10 cellular contexts compared by ENCODE assay signal in the genomic region with DNA sequence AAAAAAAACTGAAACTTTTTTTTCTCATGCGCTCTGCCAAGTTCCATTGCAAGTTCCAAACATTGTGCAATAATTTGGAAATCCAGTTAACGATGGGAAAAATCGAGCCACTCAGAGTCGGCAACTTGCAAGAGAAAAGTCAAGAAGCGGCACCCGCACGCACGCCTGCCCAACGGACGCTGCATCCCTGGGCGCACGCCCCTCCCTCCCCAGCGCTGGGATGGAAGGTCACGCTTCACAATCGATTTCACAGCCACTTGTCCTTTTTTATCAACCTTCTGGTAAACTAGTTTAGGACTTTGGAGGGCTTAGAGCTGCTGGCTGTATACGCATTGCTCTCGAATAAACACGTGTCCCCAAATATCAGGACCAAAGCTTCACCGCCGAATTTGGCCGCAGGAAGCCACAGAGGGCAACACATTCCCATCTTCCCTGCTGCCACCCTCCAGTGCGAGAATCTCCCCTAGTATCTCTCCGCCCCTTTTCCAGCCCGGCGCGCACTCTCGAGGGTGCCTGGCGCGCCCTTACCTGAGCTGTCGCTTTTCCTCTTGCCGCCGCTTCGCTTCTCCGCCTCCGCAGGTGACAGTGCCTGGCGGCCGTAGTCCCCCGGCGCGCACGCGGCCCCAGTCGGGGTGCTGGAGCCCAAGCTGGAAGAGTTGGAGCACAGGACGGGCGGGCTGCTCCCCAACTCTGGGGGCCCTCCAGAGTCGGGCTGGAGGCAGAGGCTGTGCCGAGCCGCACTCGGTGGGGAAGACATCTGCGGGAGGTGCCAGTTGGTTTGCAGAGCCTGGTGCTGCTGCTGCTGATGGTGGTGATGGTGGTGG. TPM values are rescaled to one million over a fixed set of nuclear protein-coding genes. Genes with fewer than 3 reads are reported as not detected.
DNase-seq lines count a peak whose midpoint lies in the region; ATAC-seq, FAIRE-seq and TF ChIP-seq lines count a peak whose summit lies in the region.
"Had no signal": no experiment of that assay in that cellular context is flagged by ENCODE, and none has a peak within 500 bp of the region (broad histone marks: within the 10 kb centered on the region; RNA-seq: fewer than 3 reads in every experiment).

No MANE protein-coding gene starts in this region.

- TF ChIP-seq POLR2A in breast epithelium (IDR thresholded peaks at IDR 0.05) (no peak), H1 (IDR thresholded peaks at IDR 0.05; ENCODE audit: control extremely low read depth in 1 of 2, low read depth in 2 of 2, low read length in 2 of 2) (no peak)

- peak overlapping the region; percentile 44; the same call in 1 of the 2 replicates for H2AFZ ChIP-seq in H1 (ENCODE audit: low read length)

- intact Hi-C loops in breast epithelium (cut with DNase I; ENCODE audit: low total_unique reads) (loop anchor here (10.0 kb wide), 1 partner anchor 379 kb away; no protein-coding TSS in a partner anchor), MCF 10A (cut with micrococcal nuclease) (no loop called here), aorta (cut with DNase I) (no loop called here)

- 5% methylated on average over 34 of the region's 50 CpGs; no CpG with 5 or more reads in 1 of the 2 experiments for WGBS in H1 (ENCODE audit: extremely low coverage in 1 of 2, insufficient coverage in 1 of 2, insufficient read length in 1 of 2, insufficient replicate concordance in 2 of 2, low coverage in 1 of 2, low lambda C conversion rate in 2 of 2, missing lambda C conversion rate in 1 of 2), 2 experiments
- 1 to 2% methylated on average over 28 to 45 of the region's 50 CpGs for WGBS in mesodermal cell (ENCODE audit: insufficient coverage in 2 of 2), 2 experiments
- WGBS in aorta, 2 donors: 1% methylated on average over 50 of the region's 50 CpGs

- peaks cover 0 to 48% of the 10 kb centered on the region in 2 donors for H3K27me3 ChIP-seq in breast epithelium
- peaks cover 22 to 50% (median 43%) of the 10 kb centered on the region in 4 experiments for H3K27me3 ChIP-seq in H1 (replicated peaks in 1 of 4; ENCODE audit: control insufficient read depth in 3 of 4, extremely low read depth in 1 of 4, insufficient read depth in 3 of 4, low read length in 3 of 4)
- no peaks in the 10 kb centered on the region for H3K27me3 ChIP-seq in aorta (ENCODE audit: control insufficient read depth in 1 of 2, insufficient read depth in 2 of 2, low read length in 1 of 2)

- H3K56ac ChIP-seq in H1 (replicated peaks; ENCODE audit: insufficient read length, low read depth, low read length): no peak overlapping the region

- no peak overlapping the region; the same call in 1 of the 2 replicates for H4K8ac ChIP-seq in H1 (ENCODE audit: extremely low read depth, insufficient read depth, low read length)

- FAIRE-seq in H1 (lab: Jason Lieb, UNC): no peak

- H4K20me1 ChIP-seq in H1 (replicated peaks in 1 of 2; ENCODE audit: control insufficient read depth in 1 of 2, insufficient read depth in 2 of 2, low read length in 2 of 2): peaks cover 0 to 1% of the 10 kb centered on the region in 2 experiments

- H3K23me2 ChIP-seq in H1 (ENCODE audit: low read depth, low read length): peaks cover 20% of the 10 kb centered on the region; the same call in 1 of the 2 replicates

- CTCF ChIA-PET in MCF 10A (lab: Yijun Ruan, JAX): interaction anchor here (0.6 kb wide), 1 partner anchor 413 kb away, joined by 3 read pairs; no protein-coding TSS in a partner anchor
- CTCF ChIA-PET in H1 (lab: Charles Lee; ENCODE audit: partially characterized antibody): interaction anchor here (0.6 to 2.2 kb wide), 8 partner anchors 26 to 413 kb away, joined by 3 to 12 read pairs (median 4); no protein-coding TSS in a partner anchor

- peak overlapping the region; percentile 68 to 94 for H3K27ac ChIP-seq in breast epithelium
- no peak overlapping the region for H3K27ac ChIP-seq in H1 (ENCODE audit: low read depth, low read length)
- no peak overlapping the region for H3K27ac ChIP-seq in mesodermal cell (ENCODE audit: low read depth, low read length, severe bottlenecking)
- no peak overlapping the region for H3K27ac ChIP-seq in aorta (ENCODE audit: low read depth in 1 of 2, low read length in 2 of 2)
- H3K27ac ChIP-seq: C4-2B, HL-60 had no signal

- no peak for DNase-seq in breast epithelium (ENCODE audit: low spot score in 2 of 2)
- DNase-seq in MCF 10A (ENCODE audit: unreplicated experiment): no peak
- peak in 1 of 2 experiments; percentile 75 for DNase-seq in H1 (ENCODE audit: low read depth in 1 of 2, low spot score in 2 of 2)
- peak; percentile 58 to 81 for DNase-seq in aorta
- no peak for DNase-seq in SIG-M5 (lab: John Stamatoyannopoulos, UW)
- no peak for DNase-seq in central memory CD4-positive, alpha-beta T cell

- TF ChIP-seq CTCF in breast epithelium (IDR thresholded peaks at IDR 0.05) (no peak), MCF 10A (IDR thresholded peaks at IDR 0.05; ENCODE audit: unreplicated experiment) (no peak), H1 (IDR thresholded peaks at IDR 0.05; ENCODE audit: control extremely low read depth in 1 of 3, insufficient read depth in 1 of 3, low read depth in 1 of 3, low read length in 3 of 3) (no peak)

- peak; percentile 73 for ATAC-seq in aorta (ENCODE audit: low FRiP score)
- ATAC-seq in GM21576 (IDR thresholded peaks at IDR 0.05; ENCODE audit: unreplicated experiment): no peak

- TF ChIP-seq EP300 in H1 (IDR thresholded peaks at IDR 0.05; ENCODE audit: borderline replicate concordance in 1 of 2, low read depth in 2 of 2, low read length in 2 of 2): no peak

- H3K79me1 ChIP-seq in H1 (ENCODE audit: low read depth, low read length): no peaks in the 10 kb centered on the region

- no peak overlapping the region for H2BK120ac ChIP-seq in H1 (replicated peaks; ENCODE audit: low read depth, low read length)

- H3K4me3 ChIP-seq in breast epithelium: peak overlapping the region; percentile 46 to 78 (median 60)
- H3K4me3 ChIP-seq in H1 (ENCODE audit: extremely low read depth in 1 of 4, insufficient read depth in 2 of 4, low read depth in 3 of 4, low read length in 4 of 4): peak overlapping the region; percentile 28 to 67 (median 41)
- H3K4me3 ChIP-seq in mesodermal cell (ENCODE audit: extremely low read depth, insufficient read depth, low read length, poor library complexity, severe bottlenecking): peak overlapping the region; percentile 27
- H3K4me3 ChIP-seq in aorta (ENCODE audit: low read length in 2 of 2): peak overlapping the region; percentile 41 to 42

- H2BK5ac ChIP-seq in H1 (ENCODE audit: low read depth, low read length): no peak overlapping the region

- peaks cover 0 to 3% of the 10 kb centered on the region in 2 donors for H3K4me1 ChIP-seq in breast epithelium
- H3K4me1 ChIP-seq in H1 (replicated peaks in 1 of 4; ENCODE audit: control insufficient read depth in 3 of 4, insufficient read depth in 4 of 4, low read length in 3 of 4): peaks cover 0 to 25% (median 9%) of the 10 kb centered on the region in 4 experiments; a peak in 6 of 7 replicates
- H3K4me1 ChIP-seq in mesodermal cell (ENCODE audit: control insufficient read depth, insufficient read depth, low read length, poor library complexity, severe bottlenecking): peaks cover 11% of the 10 kb centered on the region
- no peaks in the 10 kb centered on the region for H3K4me1 ChIP-seq in aorta (ENCODE audit: control insufficient read depth in 1 of 2, insufficient read depth in 2 of 2, low read length in 2 of 2)

- H3K14ac ChIP-seq in H1 (ENCODE audit: insufficient read length): no peak overlapping the region

- no TSS peak for BruUV-seq in MCF 10A (replicated peaks; lab: Mats Ljungman, UMichigan)

- peak overlapping the region; percentile 77 to 97 for H3K4me2 ChIP-seq in H1 (ENCODE audit: insufficient read depth in 1 of 2, low read depth in 2 of 2, low read length in 2 of 2)

- no peaks in the 10 kb centered on the region for H3K36me3 Mint-ChIP-seq in MCF 10A (ENCODE audit: insufficient read depth, unreplicated experiment)

- POLR2A ChIA-PET in MCF 10A (lab: Yijun Ruan, JAX): no interaction called here
- POLR2A ChIA-PET in H1 (lab: Charles Lee; ENCODE audit: partially characterized antibody): no interaction called here

- no peaks in the 10 kb centered on the region for H3K4me1 Mint-ChIP-seq in MCF 10A (ENCODE audit: insufficient read depth, unreplicated experiment)

- no peak overlapping the region for H3K9ac ChIP-seq in H1 (replicated peaks in 1 of 4; ENCODE audit: extremely low read depth in 1 of 4, low read depth in 3 of 4, low read length in 3 of 4)

- no peak overlapping the region for H2BK20ac ChIP-seq in H1 (ENCODE audit: low read length)

- H3K36me3 ChIP-seq in breast epithelium: no peaks in the 10 kb centered on the region
- no peaks in the 10 kb centered on the region for H3K36me3 ChIP-seq in H1 (ENCODE audit: control insufficient read depth in 2 of 4, insufficient read depth in 4 of 4, low read length in 3 of 4)
- no peaks in the 10 kb centered on the region for H3K36me3 ChIP-seq in mesodermal cell (ENCODE audit: control insufficient read depth, insufficient read depth, low read length)
- H3K36me3 ChIP-seq in aorta (ENCODE audit: control insufficient read depth in 1 of 2, insufficient read depth in 2 of 2, low read length in 1 of 2): no peaks in the 10 kb centered on the region

- H4K5ac ChIP-seq in H1 (ENCODE audit: insufficient read length, low read depth, low read length): no peak overlapping the region

- H3K9me3 ChIP-seq in breast epithelium (no peaks in the 10 kb centered on the region), H1 (ENCODE audit: insufficient read depth in 2 of 2, low read depth in 1 of 2, low read length in 1 of 2) (no peaks in the 10 kb centered on the region), mesodermal cell (ENCODE audit: control insufficient read depth, low read length) (no peaks in the 10 kb centered on the region), aorta (ENCODE audit: control insufficient read depth, low read length) (no peaks in the 10 kb centered on the region)

- no peak overlapping the region for H3K27ac Mint-ChIP-seq in MCF 10A (ENCODE audit: low read depth, unreplicated experiment)

- no peak overlapping the region for H2BK15ac ChIP-seq in H1 (ENCODE audit: low read length)

- no peak overlapping the region for H3K23ac ChIP-seq in H1 (ENCODE audit: insufficient read length)

- H3K9me3 Mint-ChIP-seq in MCF 10A (ENCODE audit: unreplicated experiment): no peaks in the 10 kb centered on the region

- no peak overlapping the region; the same call in 1 of the 2 replicates for H2BK12ac ChIP-seq in H1 (ENCODE audit: low read depth, low read length)

- peaks cover 61% of the 10 kb centered on the region for H3K27me3 Mint-ChIP-seq in MCF 10A (ENCODE audit: insufficient read depth, unreplicated experiment)

- H3K4ac ChIP-seq in H1 (replicated peaks; ENCODE audit: insufficient read length, low read depth, low read length): no peak overlapping the region

- no peak overlapping the region for H2AK5ac ChIP-seq in H1 (ENCODE audit: low read depth, low read length)

- H4K91ac ChIP-seq in H1 (replicated peaks; ENCODE audit: insufficient read length, low read length): no peak overlapping the region

- no peak overlapping the region for H3K4me3 Mint-ChIP-seq in MCF 10A (ENCODE audit: unreplicated experiment)

- no peak for TF ChIP-seq RAD21 in H1 (IDR thresholded peaks at IDR 0.05 in 1 of 2, conservative IDR thresholded peaks at IDR 0.05 in 1 of 2; ENCODE audit: low read depth in 2 of 2, low read length in 2 of 2)

- no peak overlapping the region for H3K18ac ChIP-seq in H1 (ENCODE audit: extremely low read depth, low read length)

- H3K79me2 ChIP-seq in H1 (ENCODE audit: control insufficient read depth in 1 of 2, insufficient read depth in 2 of 2, low read length in 2 of 2): no peaks in the 10 kb centered on the region

RNA-seq across cellular contexts. Expression of a gene that starts 0.9 kb away (rescaled TPM):
- total RNA-seq in breast epithelium (10 to 100 TPM in 2 of 3 donors, 1 to 10 TPM in 1; 6.4 to 19.7 (median 14.2) TPM), MCF 10A (2022) (not detected in 2 replicates), aorta (10 to 100 TPM; 14.4 to 35.9 TPM)
- total RNA-seq in H1 (2021; fragmentation: NEBNext Ultra II Directional; extraction: Animal tissue kit (Norgen Biotek cat#: 25700)): 0.19 TPM in 1 of 2 replicates, not detected in the other
- polyA plus RNA-seq in H1 (2011; rRNA removed) (0.02 and 0.05 TPM in 2 replicates), aorta (1 to 10 TPM; 3.5 to 5.4 TPM)
- 0.03 TPM for polyA plus RNA-seq in H1 (2011; cell fraction: cytosol; rRNA removed)
- not detected for polyA plus RNA-seq in H1 (2011; cell fraction: nucleus; rRNA removed)
- polyA plus RNA-seq in H1 (2012, experiment 1 of 2): not detected in 4 replicates
- not detected for polyA plus RNA-seq in H1 (2012, experiment 2 of 2)
- 0.12 TPM for polyA plus RNA-seq in H1 (2013, experiment 1 of 2)
- polyA plus RNA-seq in H1 (2013, experiment 2 of 2): 0.09 TPM
- polyA minus RNA-seq in H1 (2011; rRNA and poly(A)+ RNA removed): not detected in 2 replicates
- polyA minus RNA-seq in H1 (2011; cell fraction: cytosol; rRNA and poly(A)+ RNA removed): not detected
- not detected for polyA minus RNA-seq in H1 (2011; cell fraction: nucleus; rRNA and poly(A)+ RNA removed)
- polyA plus RNA-seq in mesodermal cell (2013, experiment 1 of 2): not detected
- polyA plus RNA-seq in mesodermal cell (2013, experiment 2 of 2): 0.15 TPM

Comparison
In these comparisons a context has a peak if more than half of its experiments do, and no peak if none do; other contexts are left out.
1. DNase-seq: peak in aorta (2 of 2); none in breast epithelium (0 of 2), MCF 10A (single experiment), SIG-M5 (single experiment) and central memory CD4-positive, alpha-beta T cell (single experiment).
2. H3K27ac ChIP-seq: peak in breast epithelium (2 of 2); none in H1 (single experiment), mesodermal cell (single experiment) and aorta (0 of 2).
3. Peak in every context shown above with its lines, with median percentiles within 50 percentile points of each other: H3K4me3 ChIP-seq.